Comparison of ENCODE assay signal across 31 cellular contexts in the genomic region with DNA sequence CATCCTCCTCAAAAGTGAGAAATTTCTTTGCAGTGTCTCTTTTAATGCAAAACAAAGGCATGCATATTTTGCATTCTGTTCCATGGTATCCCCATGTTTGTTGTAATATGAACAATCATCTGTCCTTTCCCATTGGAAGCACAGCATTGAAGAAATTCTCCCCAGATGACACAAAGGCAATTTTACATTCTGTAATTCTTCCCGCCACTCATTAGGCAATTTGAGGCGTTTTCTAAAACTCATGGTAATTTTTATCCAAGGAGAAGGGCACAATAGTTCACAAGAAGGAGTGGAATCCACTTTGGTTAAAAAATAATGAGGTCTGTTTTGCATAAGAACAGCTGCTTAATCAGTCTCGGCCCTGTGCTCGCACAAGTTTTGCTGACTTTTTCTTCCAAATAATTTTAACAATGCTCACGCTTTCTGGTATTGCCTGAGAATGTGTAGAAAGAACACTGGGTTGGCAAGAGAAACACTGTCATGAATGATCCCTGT.
"Had no signal": no experiment of that assay in that cellular context is flagged by ENCODE, and none has a peak within 500 bp of the region (broad histone marks: within the 10 kb centered on the region; RNA-seq: fewer than 3 reads in every experiment).

No MANE protein-coding gene starts in this region.

- H3K4me3 Mint-ChIP-seq: activated CD4-positive, alpha-beta memory T cell treated with anti-CD3 and anti-CD28 coated beads, Interleukin-2, amount 10 ng/mL, durations not matched to agents 7 days and 5 days; activated CD8-positive, alpha-beta memory T cell treated with anti-CD3 and anti-CD28 coated beads, Interleukin-2, amount 10 ng/mL, durations not matched to agents 7 days and 5 days; activated naive CD8-positive, alpha-beta T cell treated with anti-CD3 and anti-CD28 coated beads for 36 hours had no signal

- H3K36me3 ChIP-seq: breast epithelium, Peyer's patch had no signal

- H3K27me3 ChIP-seq: breast epithelium, Peyer's patch had no signal

- H3K4me1 ChIP-seq: breast epithelium, Peyer's patch had no signal

- H3K36me3 Mint-ChIP-seq: activated CD8-positive, alpha-beta memory T cell treated with anti-CD3 and anti-CD28 coated beads, Interleukin-2, amount 10 ng/mL, durations not matched to agents 7 days and 5 days; activated naive CD8-positive, alpha-beta T cell treated with anti-CD3 and anti-CD28 coated beads for 36 hours had no signal

- H3K27ac Mint-ChIP-seq: activated CD4-positive, alpha-beta memory T cell treated with anti-CD3 and anti-CD28 coated beads, Interleukin-2, amount 10 ng/mL, durations not matched to agents 7 days and 5 days; activated CD8-positive, alpha-beta memory T cell treated with anti-CD3 and anti-CD28 coated beads, Interleukin-2, amount 10 ng/mL, durations not matched to agents 7 days and 5 days; activated naive CD8-positive, alpha-beta T cell treated with anti-CD3 and anti-CD28 coated beads for 36 hours had no signal

- H3K9me3 ChIP-seq: breast epithelium, Peyer's patch had no signal

- H3K9me3 Mint-ChIP-seq: activated CD4-positive, alpha-beta memory T cell treated with anti-CD3 and anti-CD28 coated beads, Interleukin-2, amount 10 ng/mL, durations not matched to agents 7 days and 5 days; activated naive CD8-positive, alpha-beta T cell treated with anti-CD3 and anti-CD28 coated beads for 36 hours had no signal

- H3K4me3 ChIP-seq: breast epithelium, Peyer's patch had no signal

- H3K4me1 Mint-ChIP-seq: activated CD4-positive, alpha-beta memory T cell treated with anti-CD3 and anti-CD28 coated beads, Interleukin-2, amount 10 ng/mL, durations not matched to agents 7 days and 5 days; activated CD8-positive, alpha-beta memory T cell treated with anti-CD3 and anti-CD28 coated beads, Interleukin-2, amount 10 ng/mL, durations not matched to agents 7 days and 5 days; activated naive CD8-positive, alpha-beta T cell treated with anti-CD3 and anti-CD28 coated beads for 36 hours had no signal

- DNase-seq: activated CD4-positive, alpha-beta memory T cell treated with anti-CD3 and anti-CD28 coated beads, Interleukin-2, amount 10 ng/mL, durations not matched to agents 7 days and 5 days; activated CD4-positive, alpha-beta T cell treated with anti-CD3 and anti-CD28 coated beads for 1 hour; activated CD4-positive, alpha-beta T cell treated with anti-CD3 and anti-CD28 coated beads for 48 hours; activated CD4-positive, CD25-positive, alpha-beta regulatory T cell; activated CD8-positive, alpha-beta memory T cell treated with anti-CD3 and anti-CD28 coated beads for 24 hours; activated CD8-positive, alpha-beta memory T cell treated with anti-CD3 and anti-CD28 coated beads, Interleukin-2, amount 10 ng/mL, durations not matched to agents 7 days and 5 days; activated CD8-positive, alpha-beta memory T cell treated with anti-CD3 and anti-CD28 coated beads, Interleukin-2, amount 50 U/mL, for 48 hours; activated effector memory CD4-positive, alpha-beta T cell treated with anti-CD3 and anti-CD28 coated beads, Interleukin-2, amount 50 U/mL, for 16 hours; activated naive CD4-positive, alpha-beta T cell; activated naive CD4-positive, alpha-beta T cell treated with anti-CD3 and anti-CD28 coated beads, Interleukin-2, amount 50 U/mL, for 16 hours; activated naive CD8-positive, alpha-beta T cell treated with anti-CD3 and anti-CD28 coated beads for 36 hours; activated T-cell treated with anti-CD3 and anti-CD28 coated beads, Interleukin-2, amount 50 U/mL, for 48 hours; amniotic stem cell; aorta; NCI-H1105; NCI-H1417 treated with DMSO at 0.1 percent for 48 hours; NCI-H187 treated with DMSO at 0.1 percent for 48 hours; NCI-H2081 treated with DMSO at 0.1 percent for 48 hours; NCI-H226; NCI-H446 treated with DMSO at 0.1 percent for 48 hours; NCI-H524; NK-92 treated with Interleukin-12 subunit alpha and Interleukin-12 subunit beta, amount 100 ng/mL, for 24 hours; PC-3; Peyer's patch; RPMI8226; SHP77 treated with DMSO at 0.1 percent for 48 hours; T-helper 1 cell; T-helper 2 cell; T-helper 9 cell had no signal

- ATAC-seq: activated CD8-positive, alpha-beta memory T cell treated with anti-CD3 and anti-CD28 coated beads, Interleukin-2, amount 10 ng/mL, durations not matched to agents 7 days and 5 days; PC-3; SK-N-SH treated with all-trans-retinoic acid at 6 μM for 48 hours had no signal

- H3K27ac ChIP-seq: breast epithelium, Peyer's patch had no signal
